Comparison of ENCODE assay signal across 2 cellular contexts in the genomic region with DNA sequence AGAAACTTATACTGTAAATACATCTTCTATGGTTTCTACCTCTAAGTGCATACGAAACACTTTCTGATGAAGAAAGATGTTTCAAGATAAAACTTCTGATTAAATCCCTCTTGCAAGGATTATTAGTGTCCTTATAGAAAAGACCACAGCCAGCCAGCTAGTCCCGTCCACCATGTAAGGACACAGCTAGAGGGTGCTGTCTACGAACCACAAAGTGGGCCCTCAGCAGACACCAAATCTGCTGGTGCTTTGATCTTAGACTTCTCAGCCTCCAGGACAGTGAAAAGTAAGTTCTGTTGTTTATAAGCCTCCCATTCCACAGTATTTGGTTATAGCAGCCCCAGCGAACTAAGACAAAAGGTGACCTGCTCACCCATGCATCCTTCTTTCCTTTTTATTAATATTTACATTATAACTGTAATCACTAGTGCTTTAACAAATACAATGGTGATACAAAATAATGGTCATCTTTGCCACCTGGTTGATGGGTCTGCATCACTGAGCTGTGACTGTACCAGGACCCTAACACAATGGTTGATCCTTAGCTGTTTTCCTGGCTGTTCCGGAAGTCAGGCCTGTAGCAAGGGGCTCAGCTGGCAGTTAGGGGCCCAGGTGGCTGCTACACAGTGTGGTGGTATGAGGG.
TF ChIP-seq lines count a peak whose summit lies in the region.

No MANE protein-coding gene starts in this region.

TF ChIP-seq in HEK293, 187 proteins besides CTCF, POLR2A, EP300 and RAD21 (continued from another document):
- TF ChIP-seq, protein P1, sequence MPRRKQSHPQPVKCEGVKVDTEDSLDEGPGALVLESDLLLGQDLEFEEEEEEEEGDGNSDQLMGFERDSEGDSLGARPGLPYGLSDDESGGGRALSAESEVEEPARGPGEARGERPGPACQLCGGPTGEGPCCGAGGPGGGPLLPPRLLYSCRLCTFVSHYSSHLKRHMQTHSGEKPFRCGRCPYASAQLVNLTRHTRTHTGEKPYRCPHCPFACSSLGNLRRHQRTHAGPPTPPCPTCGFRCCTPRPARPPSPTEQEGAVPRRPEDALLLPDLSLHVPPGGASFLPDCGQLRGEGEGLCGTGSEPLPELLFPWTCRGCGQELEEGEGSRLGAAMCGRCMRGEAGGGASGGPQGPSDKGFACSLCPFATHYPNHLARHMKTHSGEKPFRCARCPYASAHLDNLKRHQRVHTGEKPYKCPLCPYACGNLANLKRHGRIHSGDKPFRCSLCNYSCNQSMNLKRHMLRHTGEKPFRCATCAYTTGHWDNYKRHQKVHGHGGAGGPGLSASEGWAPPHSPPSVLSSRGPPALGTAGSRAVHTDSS (tag by site-specific recombination; IDR thresholded peaks at IDR 0.05) = no peak
- no peak for TF ChIP-seq ZNF548 (tag by site-specific recombination; IDR thresholded peaks at IDR 0.05)
- TF ChIP-seq, protein P2, sequence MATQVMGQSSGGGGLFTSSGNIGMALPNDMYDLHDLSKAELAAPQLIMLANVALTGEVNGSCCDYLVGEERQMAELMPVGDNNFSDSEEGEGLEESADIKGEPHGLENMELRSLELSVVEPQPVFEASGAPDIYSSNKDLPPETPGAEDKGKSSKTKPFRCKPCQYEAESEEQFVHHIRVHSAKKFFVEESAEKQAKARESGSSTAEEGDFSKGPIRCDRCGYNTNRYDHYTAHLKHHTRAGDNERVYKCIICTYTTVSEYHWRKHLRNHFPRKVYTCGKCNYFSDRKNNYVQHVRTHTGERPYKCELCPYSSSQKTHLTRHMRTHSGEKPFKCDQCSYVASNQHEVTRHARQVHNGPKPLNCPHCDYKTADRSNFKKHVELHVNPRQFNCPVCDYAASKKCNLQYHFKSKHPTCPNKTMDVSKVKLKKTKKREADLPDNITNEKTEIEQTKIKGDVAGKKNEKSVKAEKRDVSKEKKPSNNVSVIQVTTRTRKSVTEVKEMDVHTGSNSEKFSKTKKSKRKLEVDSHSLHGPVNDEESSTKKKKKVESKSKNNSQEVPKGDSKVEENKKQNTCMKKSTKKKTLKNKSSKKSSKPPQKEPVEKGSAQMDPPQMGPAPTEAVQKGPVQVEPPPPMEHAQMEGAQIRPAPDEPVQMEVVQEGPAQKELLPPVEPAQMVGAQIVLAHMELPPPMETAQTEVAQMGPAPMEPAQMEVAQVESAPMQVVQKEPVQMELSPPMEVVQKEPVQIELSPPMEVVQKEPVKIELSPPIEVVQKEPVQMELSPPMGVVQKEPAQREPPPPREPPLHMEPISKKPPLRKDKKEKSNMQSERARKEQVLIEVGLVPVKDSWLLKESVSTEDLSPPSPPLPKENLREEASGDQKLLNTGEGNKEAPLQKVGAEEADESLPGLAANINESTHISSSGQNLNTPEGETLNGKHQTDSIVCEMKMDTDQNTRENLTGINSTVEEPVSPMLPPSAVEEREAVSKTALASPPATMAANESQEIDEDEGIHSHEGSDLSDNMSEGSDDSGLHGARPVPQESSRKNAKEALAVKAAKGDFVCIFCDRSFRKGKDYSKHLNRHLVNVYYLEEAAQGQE (tag by site-specific recombination; IDR thresholded peaks at IDR 0.05) = no peak

TF ChIP-seq in SK-N-SH treated with all-trans-retinoic acid at 6 μM for 48 hours, 23 proteins besides CTCF, POLR2A, EP300 and RAD21 (continued from another document):
- no peak for TF ChIP-seq TOX (CRISPR knock-in tag; IDR thresholded peaks at IDR 0.05; ENCODE audit: borderline replicate concordance)
- no peak for TF ChIP-seq SNAI2 (CRISPR knock-in tag; IDR thresholded peaks at IDR 0.05)
- TF ChIP-seq OSR1 (CRISPR knock-in tag; IDR thresholded peaks at IDR 0.05) = no peak
- TF ChIP-seq, protein P3, sequence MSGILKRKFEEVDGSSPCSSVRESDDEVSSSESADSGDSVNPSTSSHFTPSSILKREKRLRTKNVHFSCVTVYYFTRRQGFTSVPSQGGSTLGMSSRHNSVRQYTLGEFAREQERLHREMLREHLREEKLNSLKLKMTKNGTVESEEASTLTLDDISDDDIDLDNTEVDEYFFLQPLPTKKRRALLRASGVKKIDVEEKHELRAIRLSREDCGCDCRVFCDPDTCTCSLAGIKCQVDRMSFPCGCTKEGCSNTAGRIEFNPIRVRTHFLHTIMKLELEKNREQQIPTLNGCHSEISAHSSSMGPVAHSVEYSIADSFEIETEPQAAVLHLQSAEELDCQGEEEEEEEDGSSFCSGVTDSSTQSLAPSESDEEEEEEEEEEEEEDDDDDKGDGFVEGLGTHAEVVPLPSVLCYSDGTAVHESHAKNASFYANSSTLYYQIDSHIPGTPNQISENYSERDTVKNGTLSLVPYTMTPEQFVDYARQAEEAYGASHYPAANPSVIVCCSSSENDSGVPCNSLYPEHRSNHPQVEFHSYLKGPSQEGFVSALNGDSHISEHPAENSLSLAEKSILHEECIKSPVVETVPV (CRISPR knock-in tag; IDR thresholded peaks at IDR 0.05) = no peak
- no peak for TF ChIP-seq BACH2 (CRISPR knock-in tag; IDR thresholded peaks at IDR 0.05; ENCODE audit: borderline replicate concordance)
- TF ChIP-seq ZNF8 (CRISPR knock-in tag; IDR thresholded peaks at IDR 0.05) = no peak
- TF ChIP-seq RARB (CRISPR knock-in tag; IDR thresholded peaks at IDR 0.05) = no peak
